11 cellular contexts compared by ENCODE assay signal in the genomic region with DNA sequence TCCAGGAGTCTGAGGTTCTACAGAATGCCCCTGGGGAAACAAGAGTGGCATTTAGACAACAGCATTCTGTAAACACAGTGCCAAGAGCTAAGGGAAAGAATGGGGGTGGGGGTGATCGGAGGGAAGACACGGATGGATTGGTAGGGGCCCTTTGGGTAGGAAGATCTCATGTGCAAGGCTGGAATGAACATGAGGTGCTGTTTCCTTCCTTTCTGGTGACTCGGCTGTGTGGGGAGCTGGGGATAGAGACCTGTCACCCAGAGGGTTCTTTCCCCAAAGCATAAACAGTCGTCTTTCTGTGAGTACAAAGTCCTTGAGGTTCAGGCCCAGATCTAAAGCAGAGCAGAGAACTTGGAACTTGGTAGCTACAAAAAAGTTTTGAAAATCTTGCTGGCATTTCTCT. TPM values are rescaled to one million over a fixed set of nuclear protein-coding genes. Genes with fewer than 3 reads are reported as not detected.
DNase-seq lines count a peak whose midpoint lies in the region; ATAC-seq, FAIRE-seq and TF ChIP-seq lines count a peak whose summit lies in the region.
"Had no signal": no experiment of that assay in that cellular context is flagged by ENCODE, and none has a peak within 500 bp of the region (broad histone marks: within the 10 kb centered on the region; RNA-seq: fewer than 3 reads in every experiment).

No MANE protein-coding gene starts in this region.

- H3K79me1 ChIP-seq in H9 (ENCODE audit: insufficient read depth, low read depth, low read length, poor library complexity, severe bottlenecking): no peaks in the 10 kb centered on the region

- no peak overlapping the region for H4K91ac ChIP-seq in H9 (ENCODE audit: insufficient read length, low read depth, low read length)

- no peaks in the 10 kb centered on the region for H3K9me3 Mint-ChIP-seq in H9
- H3K9me3 Mint-ChIP-seq: CD14-positive monocyte had no signal

- DNase-seq in H9: no peak
- no peak for DNase-seq in brain microvascular endothelial cell
- no peak for DNase-seq in left lung
- DNase-seq in small intestine: peak; percentile 63
- DNase-seq in omental fat pad (ENCODE audit: low spot score): no peak
- no peak for DNase-seq in PC-9
- DNase-seq in NCI-H187 treated with DMSO at 0.1 percent for 48 hours (lab: John Stamatoyannopoulos, UW): no peak
- DNase-seq: activated CD4-positive, alpha-beta T cell treated with anti-CD3 and anti-CD28 coated beads, Interleukin-2, amount 50 U/mL, for 48 hours; NCI-H446 had no signal

- H2BK20ac ChIP-seq in H9 (ENCODE audit: low read depth, low read length, poor library complexity, severe bottlenecking): no peak overlapping the region

- no peak overlapping the region for H2BK15ac ChIP-seq in H9 (ENCODE audit: low read depth, low read length)

- H4K8ac ChIP-seq in H9 (replicated peaks; ENCODE audit: insufficient read length, low read depth, low read length): no peak overlapping the region

- no peak overlapping the region for H3T11ph ChIP-seq in H9 (ENCODE audit: low read length)

- H3K4me1 ChIP-seq in H9 (ENCODE audit: insufficient read depth, low read length) (no peaks in the 10 kb centered on the region; the same call in 1 of the 2 replicates), left lung (peaks cover 67 to 69% of the 10 kb centered on the region in 2 donors), small intestine (ENCODE audit: control insufficient read depth in 2 of 2, insufficient read depth in 1 of 2, low read depth in 1 of 2, low read length in 1 of 2) (peaks cover 2 to 19% of the 10 kb centered on the region in 2 donors), PC-9 (replicated peaks; ENCODE audit: insufficient read depth) (peaks cover 13% of the 10 kb centered on the region; the same call in 1 of the 2 replicates)

- H3K4me2 ChIP-seq in H9 (ENCODE audit: insufficient read depth, insufficient read length, low read length) (no peak overlapping the region), PC-9 (no peak overlapping the region)

- no peak overlapping the region for H2BK120ac ChIP-seq in H9 (ENCODE audit: low read depth, low read length, poor library complexity, severe bottlenecking)

- no peak overlapping the region for H3K23ac ChIP-seq in H9 (ENCODE audit: insufficient read length, low read depth, low read length)

- ATAC-seq in left lung (no peak), HG02970 (IDR thresholded peaks at IDR 0.05; ENCODE audit: low FRiP score, unreplicated experiment) (no peak), omental fat pad (ENCODE audit: low FRiP score) (no peak)

- no peak overlapping the region for H2AFZ ChIP-seq in H9 (ENCODE audit: low read length)
- H2AFZ ChIP-seq in PC-9: no peak overlapping the region

- no peak overlapping the region for H3K4ac ChIP-seq in H9 (ENCODE audit: low read depth, low read length)

- FAIRE-seq in small intestine (lab: Jason Lieb, UNC): no peak

- H4K20me1 ChIP-seq in H9 (ENCODE audit: control insufficient read depth, insufficient read depth, insufficient read length): no peaks in the 10 kb centered on the region
- peaks cover 9% of the 10 kb centered on the region; the same call in 1 of the 2 replicates for H4K20me1 ChIP-seq in PC-9 (ENCODE audit: insufficient read depth)

- H2AK5ac ChIP-seq in H9 (ENCODE audit: insufficient read length, low read length): no peak overlapping the region

- no peaks in the 10 kb centered on the region for H3K23me2 ChIP-seq in H9 (ENCODE audit: insufficient read length, low read depth, low read length, poor library complexity, severe bottlenecking)

- intact Hi-C loops in left lung (cut with DNase I) (no loop called here), PC-9 (cut with micrococcal nuclease; ENCODE audit: unreplicated experiment) (no loop called here)

- H3K18ac ChIP-seq in H9 (ENCODE audit: insufficient read length, low read depth, low read length): no peak overlapping the region

- in situ Hi-C loops in brain microvascular endothelial cell (cut with HindIII; ENCODE audit: low pct_ligation_motif_present, low sequenced_read_pairs): no loop called here

- no peak overlapping the region for H4K5ac ChIP-seq in H9 (ENCODE audit: insufficient read length, low read depth, low read length)

- no peaks in the 10 kb centered on the region for H3K9me2 ChIP-seq in PC-9 (ENCODE audit: insufficient read depth)

- H2BK5ac ChIP-seq in H9 (ENCODE audit: insufficient read length, low read length): no peak overlapping the region

- H3K27me3 ChIP-seq in H9 (ENCODE audit: insufficient read depth, low read length) (no peaks in the 10 kb centered on the region), brain microvascular endothelial cell (replicated peaks) (no peaks in the 10 kb centered on the region), left lung (no peaks in the 10 kb centered on the region), small intestine (ENCODE audit: control insufficient read depth in 2 of 2, insufficient read depth in 2 of 2, low read length in 2 of 2) (no peaks in the 10 kb centered on the region), PC-9 (ENCODE audit: insufficient read depth, low read depth) (no peaks in the 10 kb centered on the region)

- peaks cover 85% of the 10 kb centered on the region for H3K36me3 ChIP-seq in brain microvascular endothelial cell (replicated peaks)
- H3K36me3 ChIP-seq in left lung: peaks cover 0 to 26% of the 10 kb centered on the region in 2 donors
- peaks cover 7 to 8% of the 10 kb centered on the region in 2 donors for H3K36me3 ChIP-seq in small intestine (ENCODE audit: control insufficient read depth in 2 of 2, insufficient read depth in 2 of 2, low read length in 2 of 2)
- H3K36me3 ChIP-seq in PC-9 (ENCODE audit: low read depth): peaks cover 50% of the 10 kb centered on the region

- H3K9ac ChIP-seq in H9 (ENCODE audit: extremely low read depth, insufficient read length, low read length): no peak overlapping the region

- H3K27ac Mint-ChIP-seq in H9: peak overlapping the region; percentile 17 to 93 (median 91); a peak in 5 of 7 replicates

- BruUV-seq in PC-9 (replicated peaks; lab: Mats Ljungman, UMichigan): no TSS peak

- no peak overlapping the region for H3K4me3 ChIP-seq in brain microvascular endothelial cell (ENCODE audit: low read depth, low read length)
- H3K4me3 ChIP-seq in left lung: no peak overlapping the region
- H3K4me3 ChIP-seq in small intestine (ENCODE audit: low read depth in 1 of 2, low read length in 2 of 2): no peak overlapping the region
- H3K4me3 ChIP-seq in PC-9: no peak overlapping the region

- H3K27ac ChIP-seq in H9 (ENCODE audit: insufficient read length, low read depth, low read length): no peak overlapping the region
- H3K27ac ChIP-seq in brain microvascular endothelial cell: peak overlapping the region; percentile 66
- peak overlapping the region; percentile 46 to 64 for H3K27ac ChIP-seq in left lung
- H3K27ac ChIP-seq in small intestine (ENCODE audit: low read depth in 1 of 2, low read length in 1 of 2): peak overlapping the region; percentile 53 to 75
- no peak overlapping the region for H3K27ac ChIP-seq in PC-9

- H3K9me3 ChIP-seq in H9 (ENCODE audit: control insufficient read depth, low read depth, low read length) (no peaks in the 10 kb centered on the region), left lung (no peaks in the 10 kb centered on the region), small intestine (ENCODE audit: control insufficient read depth, low read depth) (no peaks in the 10 kb centered on the region), PC-9 (ENCODE audit: insufficient read depth, low read depth) (no peaks in the 10 kb centered on the region)

- POLR2A ChIA-PET in PC-9 (lab: Charles Lee; ENCODE audit: unreplicated experiment): no interaction called here

- no CpG with 5 or more reads among the region's 4 CpGs for WGBS in H9 (ENCODE audit: extremely low coverage, insufficient read length, low lambda C conversion rate)
- WGBS in small intestine, 3 donors: 15 to 43% (median 42%) methylated on average over 4 of the region's 4 CpGs

- peaks cover 45 to 49% of the 10 kb centered on the region in 2 experiments for H3K4me1 Mint-ChIP-seq in H9

- no peak overlapping the region for H3K14ac ChIP-seq in H9 (ENCODE audit: insufficient read depth, low read length)

- no peaks in the 10 kb centered on the region for H3K27me3 Mint-ChIP-seq in H9 (ENCODE audit: low read depth)

- peaks cover 28 to 98% (median 94%) of the 10 kb centered on the region in 3 experiments for H3K36me3 Mint-ChIP-seq in H9 (ENCODE audit: insufficient read depth in 1 of 3, low read depth in 3 of 3)

- TF ChIP-seq CTCF in H9 (conservative IDR thresholded peaks at IDR 0.05) (no peak), brain microvascular endothelial cell (IDR thresholded peaks at IDR 0.05; ENCODE audit: low read depth, low read length, missing control alignments) (no peak), left lung (IDR thresholded peaks at IDR 0.05) (no peak), omental fat pad (IDR thresholded peaks at IDR 0.05) (no peak), PC-9 (conservative IDR thresholded peaks at IDR 0.05) (no peak)

- peaks cover 30% of the 10 kb centered on the region; the same call in 1 of the 2 replicates for H3F3A ChIP-seq in PC-9 (ENCODE audit: insufficient read depth, low read depth)

- H3K56ac ChIP-seq in H9 (ENCODE audit: insufficient read length, low read depth, low read length): no peak overlapping the region

- CTCF ChIA-PET in PC-9 (lab: Charles Lee): no interaction called here

- H3K79me2 ChIP-seq in H9 (ENCODE audit: insufficient read depth, low read length) (peaks cover 6% of the 10 kb centered on the region; the same call in 1 of the 2 replicates), PC-9 (ENCODE audit: low read depth) (peaks cover 67% of the 10 kb centered on the region)

- H3K4me3 Mint-ChIP-seq in H9: no peak overlapping the region
- H3K4me3 Mint-ChIP-seq: CD14-positive monocyte had no signal

- no peak overlapping the region for H2BK12ac ChIP-seq in H9 (ENCODE audit: insufficient read length, low read depth, low read length)

RNA-seq across cellular contexts. Expression of a gene that starts 11.7 kb away (rescaled TPM):
- total RNA-seq in H9 (2021) (731 and 748 TPM in 2 replicates), left lung (100 to 1,000 TPM; 196 to 330 TPM), omental fat pad (100 to 1,000 TPM; 167 to 702 (median 252) TPM), PC-9 (2021) (174 and 225 TPM in 2 replicates)
- 100 to 1,000 TPM; 353 to 542 (median 411) TPM for polyA plus RNA-seq in small intestine

Comparison
In these comparisons a context has a peak if more than half of its experiments do, and no peak if none do; other contexts are left out.
1. H3K27ac ChIP-seq: peak in brain microvascular endothelial cell (single experiment), left lung (2 of 2) and small intestine (2 of 2); none in H9 (single experiment) and PC-9 (single experiment).